15 cellular contexts compared by ENCODE assay signal in genomic region chr15:92164327-92165000, GRCh38.
A peak's percentile ranks its signal among the peaks of the same experiment; 100 is the strongest.
DNase-seq lines count a peak whose midpoint lies in the region; ATAC-seq and TF ChIP-seq lines count a peak whose summit lies in the region.
"Had no signal": no experiment of that assay in that cellular context is flagged by ENCODE, and none has a peak within 500 bp of the region (broad histone marks: within the 10 kb centered on the region; RNA-seq: fewer than 3 reads in every experiment).

No MANE protein-coding gene starts in this region.

- no peak overlapping the region for H2BK120ac ChIP-seq in mesenchymal stem cell (ENCODE audit: low read depth, low read length)

- no peaks in the 10 kb centered on the region for H3K79me1 ChIP-seq in mesenchymal stem cell (replicated peaks; ENCODE audit: low read length, poor library complexity, severe bottlenecking)

- no peak overlapping the region for H3K4me2 ChIP-seq in mesenchymal stem cell (ENCODE audit: low read length, poor library complexity, severe bottlenecking)

- no peak overlapping the region for H3K4ac ChIP-seq in mesenchymal stem cell (ENCODE audit: low read depth in 1 of 2, low read length in 2 of 2)

- no peak overlapping the region for H2BK15ac ChIP-seq in mesenchymal stem cell (ENCODE audit: low read depth, poor library complexity, severe bottlenecking)

- no peak for ATAC-seq in HG02571 (IDR thresholded peaks at IDR 0.05; ENCODE audit: unreplicated experiment)
- ATAC-seq: foreskin keratinocyte, lower lobe of right lung had no signal

- 57% methylated on average over 8 of the region's 10 CpGs for WGBS in mesenchymal stem cell

- H3K4me1 ChIP-seq in mesenchymal stem cell (ENCODE audit: control insufficient read depth, insufficient read depth, low read depth, low read length), result peaks cover 4% of the 10 kb centered on the region
- H3K4me1 ChIP-seq: foreskin keratinocyte, lower lobe of right lung, SJCRH30, thyroid gland had no signal

- CTCF ChIA-PET in AG04449 (lab: Yijun Ruan, JAX), result no interaction called here

- H3K9me3 ChIP-seq in mesenchymal stem cell (ENCODE audit: control insufficient read depth, low read length), result no peaks in the 10 kb centered on the region
- H3K9me3 ChIP-seq: lower lobe of right lung, SJCRH30, thyroid gland had no signal

- peak overlapping the region; percentile 28 for H3K27ac ChIP-seq in mesenchymal stem cell (ENCODE audit: low read length, poor library complexity, severe bottlenecking)
- H3K27ac ChIP-seq: foreskin keratinocyte, lower lobe of right lung, SJCRH30, thyroid gland had no signal

- H4K8ac ChIP-seq in mesenchymal stem cell (ENCODE audit: low read length), result no peak overlapping the region

- TF ChIP-seq CTCF in AG04449 (IDR thresholded peaks at IDR 0.05; ENCODE audit: insufficient read depth, low read length, missing control alignments) (no peak), foreskin fibroblast (IDR thresholded peaks at IDR 0.05; ENCODE audit: low read depth, low read length) (no peak)

- no peak overlapping the region for H3K9ac ChIP-seq in mesenchymal stem cell (ENCODE audit: low read length)

- no peak overlapping the region for H4K91ac ChIP-seq in mesenchymal stem cell (ENCODE audit: low read length)

- H2AK5ac ChIP-seq in mesenchymal stem cell (ENCODE audit: low read length, severe bottlenecking), result no peak overlapping the region

- H2BK5ac ChIP-seq in mesenchymal stem cell (ENCODE audit: low read depth, low read length, poor library complexity, severe bottlenecking), result no peak overlapping the region

- H3K14ac ChIP-seq in mesenchymal stem cell (ENCODE audit: low read length in 2 of 2), result no peak overlapping the region

- H3K36me3 ChIP-seq in mesenchymal stem cell (ENCODE audit: control insufficient read depth in 1 of 2, insufficient read depth in 2 of 2, low read depth in 1 of 2, low read length in 2 of 2), result peaks cover 0 to 25% of the 10 kb centered on the region in 2 experiments
- H3K36me3 ChIP-seq: SJCRH30 had no signal

- H3K4me3 ChIP-seq in AG04449 (ENCODE audit: low read depth, low read length), result no peak overlapping the region
- no peak overlapping the region for H3K4me3 ChIP-seq in mesenchymal stem cell (ENCODE audit: insufficient read depth in 1 of 2, low read depth in 1 of 2, low read length in 2 of 2)
- no peak overlapping the region for H3K4me3 ChIP-seq in foreskin fibroblast (ENCODE audit: low read depth in 1 of 2, low read length in 2 of 2)
- H3K4me3 ChIP-seq: lower lobe of right lung, SJCRH30, thyroid gland had no signal

- POLR2A ChIA-PET in AG04449 (lab: Yijun Ruan, JAX), result interaction anchor here (0.7 kb wide), 1 partner anchor 69 kb away, joined by 3 read pairs; no protein-coding TSS in a partner anchor

- H3K18ac ChIP-seq in mesenchymal stem cell (ENCODE audit: low read depth in 1 of 2, low read length in 2 of 2), result no peak overlapping the region

- peak; percentile 40 for DNase-seq in AG04449 (ENCODE audit: low read depth, low spot score)
- DNase-seq in HuH-7.5 (ENCODE audit: low spot score), result peak; percentile 61
- peak; percentile 23 for DNase-seq in dedifferentiated amniotic fluid mesenchymal stem cell (ENCODE audit: extremely low spot score)
- DNase-seq in mesenchymal stem cell, result peak; percentile 0
- no peak for DNase-seq in foreskin fibroblast
- no peak for DNase-seq in UCSD-AML1 (lab: John Stamatoyannopoulos, UW; ENCODE audit: unreplicated experiment)
- DNase-seq in T1000 (lab: John Stamatoyannopoulos, UW), result no peak
- DNase-seq: activated CD4-positive, alpha-beta T cell treated with anti-CD3 and anti-CD28 coated beads for 1 hour; lower lobe of right lung; NCI-H1092 treated with DMSO at 0.1 percent for 48 hours; NCI-H774; SJCRH30; thyroid gland had no signal

- no peak overlapping the region for H2BK12ac ChIP-seq in mesenchymal stem cell (ENCODE audit: low read length in 2 of 2)

- H2AFZ ChIP-seq in mesenchymal stem cell (ENCODE audit: low read depth, low read length), result no peak overlapping the region

- no peak overlapping the region for H3K23ac ChIP-seq in mesenchymal stem cell (ENCODE audit: low read length in 2 of 2)

- no peaks in the 10 kb centered on the region for H3K27me3 ChIP-seq in mesenchymal stem cell (ENCODE audit: control insufficient read depth in 1 of 2, insufficient read depth in 1 of 2, low read length in 2 of 2)
- H3K27me3 ChIP-seq: foreskin keratinocyte, SJCRH30, thyroid gland had no signal

Comparison
In these comparisons a context has a peak if more than half of its experiments do, and no peak if none do; other contexts are left out.
1. DNase-seq: peak in AG04449 (single experiment), HuH-7.5 (single experiment), dedifferentiated amniotic fluid mesenchymal stem cell (single experiment) and mesenchymal stem cell (single experiment); none in foreskin fibroblast (0 of 2), UCSD-AML1 (single experiment) and T1000 (single experiment).